Comparison of ENCODE assay signal across 8 cellular contexts in genomic region chr7:23181684-23182553, GRCh38. TPM values are rescaled to one million over a fixed set of nuclear protein-coding genes. Genes with fewer than 3 reads are reported as not detected.
DNase-seq lines count a peak whose midpoint lies in the region; ATAC-seq, FAIRE-seq and TF ChIP-seq lines count a peak whose summit lies in the region.

Gene NUP42 (plus strand): TSS chr7:23182048. CDS start chr7:23182086, 38 bp downstream.

- H3K27ac ChIP-seq in adrenal gland (peak within 1 kb of the TSS; percentile 90 to 98 (median 94)), heart left ventricle (peak within 1 kb of the TSS; percentile 87 to 97 (median 94))

- intact Hi-C loops in adrenal gland (cut with DNase I): loop anchor here (5.0 to 10.0 kb wide), 2 partner anchors 75 to 77 kb away; partner anchors contain the start of gene KLHL7 (in 2 of the 2)
- intact Hi-C loops in heart left ventricle (cut with DNase I): loop anchor here (1.0 to 10.0 kb wide), 12 partner anchors 65 to 415 kb away; partner anchors contain the start of genes KLHL7 (in 7 of the 10), GPNMB (in 2 of the 10), CCDC126 (in 1 of the 10) and HYCC1 (in 1 of the 10)

- FAIRE-seq in GM12892 (lab: Jason Lieb, UNC): peak; percentile 99

- peak; percentile 94 for ATAC-seq in HG02852 (IDR thresholded peaks at IDR 0.05; ENCODE audit: unreplicated experiment)
- ATAC-seq in heart left ventricle: peak; percentile 95 to 97 (median 97)

- peak within 1 kb of the TSS; percentile 98 for H3K27ac Mint-ChIP-seq in type B pancreatic cell

- TF ChIP-seq POLR2A in GM12892 (IDR thresholded peaks at IDR 0.05; ENCODE audit: low read depth, low read length): peak; percentile 93
- peak; percentile 52 to 85 for TF ChIP-seq POLR2A in adrenal gland (IDR thresholded peaks at IDR 0.05)
- TF ChIP-seq POLR2A in heart left ventricle (IDR thresholded peaks at IDR 0.05): peak in 1 of 2 donors; percentile 68

- H3K27me3 ChIP-seq in adrenal gland (no peaks in the 10 kb centered on the region), heart left ventricle (no peaks in the 10 kb centered on the region)

- H3K36me3 ChIP-seq in adrenal gland (replicated peaks in 1 of 2) (peaks cover 0 to 7% of the 10 kb centered on the region in 2 donors), heart left ventricle (peaks cover 0 to 21% (median 18%) of the 10 kb centered on the region in 9 donors)

- H3K27me3 Mint-ChIP-seq in type B pancreatic cell: peaks cover 4% of the 10 kb centered on the region

- H3K9me3 ChIP-seq in adrenal gland (replicated peaks in 1 of 3) (no peaks in the 10 kb centered on the region), heart left ventricle (no peaks in the 10 kb centered on the region)

- H3K4me3 Mint-ChIP-seq in type B pancreatic cell: peak within 1 kb of the TSS; percentile 97

- H3K4me1 Mint-ChIP-seq in type B pancreatic cell (ENCODE audit: unreplicated experiment): peaks cover 16% of the 10 kb centered on the region

- DNase-seq in GM12892 (ENCODE audit: insufficient read length): peak; percentile 68
- DNase-seq in NCI-H146 (lab: John Stamatoyannopoulos, UW): peak; percentile 99
- DNase-seq in T-helper 1 cell: peak; percentile 87 to 99 (median 92)
- DNase-seq in adrenal gland: peak; percentile 94 to 99 (median 98)
- DNase-seq in heart left ventricle: peak; percentile 95 to 97 (median 96)
- peak; percentile 98 for DNase-seq in pons (ENCODE audit: low spot score)
- peak; percentile 98 for DNase-seq in type B pancreatic cell (ENCODE audit: extremely low spot score, unreplicated experiment)

- no peaks in the 10 kb centered on the region for H3K9me3 Mint-ChIP-seq in type B pancreatic cell

- TF ChIP-seq CTCF in adrenal gland (IDR thresholded peaks at IDR 0.05): peak in 1 of 6 experiments; percentile 2
- no peak for TF ChIP-seq CTCF in heart left ventricle (IDR thresholded peaks at IDR 0.05)
- TF ChIP-seq CTCF in type B pancreatic cell (conservative IDR thresholded peaks at IDR 0.05): no peak

- H3K36me3 Mint-ChIP-seq in type B pancreatic cell: no peaks in the 10 kb centered on the region

- peaks cover 12 to 38% of the 10 kb centered on the region in 2 donors for H3K4me1 ChIP-seq in adrenal gland (replicated peaks in 1 of 2)
- H3K4me1 ChIP-seq in heart left ventricle: peaks cover 4 to 42% (median 26%) of the 10 kb centered on the region in 12 donors

- 0 to 1% (median 0%) methylated on average over 31 to 63 of the region's 63 CpGs for WGBS in adrenal gland, 4 donors
- WGBS in heart left ventricle, 4 donors: 0 to 1% (median 1%) methylated on average over 39 to 63 of the region's 63 CpGs

- H3K4me3 ChIP-seq in adrenal gland: peak within 1 kb of the TSS in 3 of 4 donors; percentile 63 to 77 (median 64)
- H3K4me3 ChIP-seq in heart left ventricle: peak within 1 kb of the TSS; percentile 76 to 98 (median 88)

RNA-seq across cellular contexts. Expression of gene NUP42, which starts in this region (rescaled TPM):
- polyA plus RNA-seq in GM12892 (2012; ENCODE audit: missing spikeins): 54.3 TPM
- 10 to 100 TPM; 20.6 to 44.9 (median 30.0) TPM for total RNA-seq in adrenal gland
- 10 to 100 TPM; 31.1 to 38.9 (median 37.9) TPM for polyA plus RNA-seq in adrenal gland
- 10 to 100 TPM; 12.7 to 24.7 (median 18.9) TPM for total RNA-seq in heart left ventricle
- 10 to 100 TPM; 19.4 to 26.1 TPM for polyA plus RNA-seq in heart left ventricle
- 22.3 and 38.4 TPM in 2 replicates for total RNA-seq in type B pancreatic cell (ENCODE audit: low replicate concordance)

Comparison
In these comparisons a context has a peak if more than half of its experiments do, and no peak if none do; other contexts are left out.
1. Peak in every context shown above with its lines: DNase-seq, ATAC-seq, H3K4me3 ChIP-seq and H3K27ac ChIP-seq.